19 cellular contexts compared by ENCODE assay signal in the genomic region with DNA sequence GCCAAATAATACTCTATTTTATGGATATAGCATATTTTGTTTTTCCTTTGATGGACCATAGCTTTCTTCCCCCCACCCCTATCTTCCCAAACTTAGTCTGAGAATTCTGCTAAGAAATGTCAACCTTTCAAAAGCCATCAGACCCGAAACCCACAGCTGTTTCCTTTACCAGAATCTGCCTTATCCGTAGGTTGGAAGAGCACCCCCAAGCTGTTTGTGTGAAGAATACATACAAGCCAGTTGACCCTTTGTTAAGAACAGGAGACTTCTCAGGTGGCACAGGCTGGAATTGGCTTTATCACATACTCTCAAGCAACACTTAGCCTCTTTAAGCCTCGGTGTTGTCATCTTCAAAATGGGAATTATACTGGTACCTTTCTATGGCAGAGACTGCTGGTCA.
"Had no signal": no experiment of that assay in that cellular context is flagged by ENCODE, and none has a peak within 500 bp of the region (broad histone marks: within the 10 kb centered on the region; RNA-seq: fewer than 3 reads in every experiment).

No MANE protein-coding gene starts in this region.

- H3K9me3 Mint-ChIP-seq: natural killer cell treated with Interleukin-12 subunit alpha and Interleukin-12 subunit beta and Interleukin-15 and Interleukin-18, amount 100 ng/mL, for 72 hours had no signal

- H3K36me3 ChIP-seq: lower lobe of right lung, neutrophil, right lobe of liver, thoracic aorta, transverse colon, upper lobe of right lung, vagina had no signal

- H3K9ac ChIP-seq: parathyroid adenoma had no signal

- H3K9me3 ChIP-seq: neutrophil, right lobe of liver, thoracic aorta, upper lobe of right lung, vagina had no signal

- ATAC-seq: effector memory CD8-positive, alpha-beta T cell; left ventricle myocardium superior; lower lobe of right lung; natural killer cell treated with Interleukin-12 subunit alpha and Interleukin-12 subunit beta and Interleukin-15 and Interleukin-18, amount 100 ng/mL, for 72 hours; right lobe of liver; stimulated activated naive B cell treated with anti-CD40 and anti-IgM and Interleukin-4, amounts not matched to agents 10 μg/mL and 1 μg/mL and 100 μg/mL, for 72 hours; upper lobe of right lung had no signal

- H3K4me1 Mint-ChIP-seq: neural crest cell; stimulated activated naive B cell treated with anti-CD40 and anti-IgM and Interleukin-4, amounts not matched to agents 10 μg/mL and 1 μg/mL and 100 μg/mL, for 72 hours had no signal

- H3K36me3 Mint-ChIP-seq: natural killer cell treated with Interleukin-12 subunit alpha and Interleukin-12 subunit beta and Interleukin-15 and Interleukin-18, amount 100 ng/mL, for 72 hours had no signal

- H3K27me3 ChIP-seq: right lobe of liver, transverse colon, upper lobe of right lung, vagina had no signal

- H3K27me3 Mint-ChIP-seq: progenitor cell of endocrine pancreas had no signal

- H3K4me3 ChIP-seq: lower lobe of right lung, right lobe of liver, thoracic aorta, transverse colon, upper lobe of right lung, vagina had no signal

- H3K27ac ChIP-seq: lower lobe of right lung, neutrophil, parathyroid adenoma, right lobe of liver, thoracic aorta, transverse colon, upper lobe of right lung, vagina had no signal

- H3K4me3 Mint-ChIP-seq: effector memory CD8-positive, alpha-beta T cell; natural killer cell treated with Interleukin-12 subunit alpha and Interleukin-12 subunit beta and Interleukin-15 and Interleukin-18, amount 100 ng/mL, for 72 hours; neural crest cell; stimulated activated naive B cell treated with anti-CD40 and anti-IgM and Interleukin-4, amounts not matched to agents 10 μg/mL and 1 μg/mL and 100 μg/mL, for 72 hours; stimulated activated naive CD8-positive, alpha-beta T cell treated with anti-CD3 and anti-CD28 coated beads, Interleukin-15, Interleukin-2, amounts not matched to agents 100 ng/mL and 50 ng/mL, for 24 hours had no signal

- H3K27ac Mint-ChIP-seq: effector memory CD8-positive, alpha-beta T cell; natural killer cell treated with Interleukin-12 subunit alpha and Interleukin-12 subunit beta and Interleukin-15 and Interleukin-18, amount 100 ng/mL, for 72 hours; progenitor cell of endocrine pancreas; stimulated activated naive B cell treated with anti-CD40 and anti-IgM and Interleukin-4, amounts not matched to agents 10 μg/mL and 1 μg/mL and 100 μg/mL, for 72 hours; stimulated activated naive CD8-positive, alpha-beta T cell treated with anti-CD3 and anti-CD28 coated beads, Interleukin-15, Interleukin-2, amounts not matched to agents 100 ng/mL and 50 ng/mL, for 24 hours had no signal

- DNase-seq: cortex of kidney; effector memory CD8-positive, alpha-beta T cell; left ventricle myocardium superior; lower lobe of right lung; right lobe of liver; small intestine; stimulated activated CD4-positive, alpha-beta T cell treated with anti-CD3 and anti-CD28 coated beads, Interleukin-15, amount 100 ng/mL, for 24 hours; stimulated activated CD4-positive, alpha-beta T cell treated with anti-CD3 and anti-CD28 coated beads, Interleukin-2, amount 100 ng/mL, for 48 hours; stimulated activated naive B cell treated with anti-CD40 and anti-IgM and Interleukin-4, amounts not matched to agents 10 μg/mL and 1 μg/mL and 100 μg/mL, for 72 hours; transverse colon; upper lobe of right lung had no signal

- H3K79me2 ChIP-seq: parathyroid adenoma had no signal

- H3K4me1 ChIP-seq: lower lobe of right lung, parathyroid adenoma, right lobe of liver, upper lobe of right lung, vagina had no signal

- H2AFZ ChIP-seq: parathyroid adenoma had no signal
